In the genomic region with DNA sequence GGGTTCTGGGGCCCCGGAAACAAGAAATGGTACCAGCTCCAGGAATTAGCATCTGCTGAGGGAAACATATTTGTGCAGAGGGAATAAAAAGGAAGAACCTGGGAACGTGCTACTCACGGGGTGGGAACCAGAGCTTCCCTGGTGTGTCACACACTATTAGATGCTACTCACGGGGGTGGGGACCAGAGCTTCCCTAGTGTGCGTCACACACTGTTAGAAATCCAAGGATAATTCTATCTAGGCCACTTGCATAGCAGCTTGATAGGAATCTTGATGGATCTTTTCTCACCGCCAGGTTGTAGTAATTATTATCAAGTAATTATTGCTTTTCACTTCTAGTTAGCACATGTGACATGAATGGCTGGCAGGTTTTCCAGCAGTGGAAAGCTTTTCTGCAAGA, we compare ENCODE assay signal across 37 cellular contexts.
"Had no signal": no experiment of that assay in that cellular context is flagged by ENCODE, and none has a peak within 500 bp of the region (broad histone marks: within the 10 kb centered on the region; RNA-seq: fewer than 3 reads in every experiment).

No MANE protein-coding gene starts in this region.

- H3K9me3 ChIP-seq: adrenal gland, ascending aorta, body of pancreas, breast epithelium had no signal

- H3K4me1 Mint-ChIP-seq: activated naive CD4-positive, alpha-beta T cell treated with anti-CD3 and anti-CD28 coated beads, Interleukin-2, amount 10 ng/mL, durations not matched to agents 7 days and 5 days; activated naive CD4-positive, alpha-beta T cell treated with anti-CD3 and anti-CD28 coated beads, Interleukin-2, amount 50 U/mL, for 24 hours; activated naive CD8-positive, alpha-beta T cell treated with anti-CD3 and anti-CD28 coated beads for 36 hours; activated naive CD8-positive, alpha-beta T cell treated with anti-CD3 and anti-CD28 coated beads, Interleukin-2, amount 50 U/mL, for 24 hours; activated T-helper 17 cell treated with anti-CD3 and anti-CD28 coated beads, Interleukin-2, amount 50 U/mL, for 72 hours; central memory CD8-positive, alpha-beta T cell had no signal

- H3K27me3 ChIP-seq: adrenal gland, ascending aorta, body of pancreas, brain microvascular endothelial cell, breast epithelium, cardiac muscle cell had no signal

- H3K4me3 ChIP-seq: adrenal gland, ascending aorta, body of pancreas, breast epithelium, cardiac muscle cell had no signal

- H3K27ac ChIP-seq: adrenal gland, ascending aorta, body of pancreas, brain microvascular endothelial cell, breast epithelium, cardiac muscle cell had no signal

- H3K36me3 ChIP-seq: breast epithelium, cardiac muscle cell had no signal

- H3K27me3 Mint-ChIP-seq: activated naive CD4-positive, alpha-beta T cell treated with anti-CD3 and anti-CD28 coated beads, Interleukin-2, amount 10 ng/mL, durations not matched to agents 7 days and 5 days; activated naive CD4-positive, alpha-beta T cell treated with anti-CD3 and anti-CD28 coated beads, Interleukin-2, amount 50 U/mL, for 24 hours; activated naive CD8-positive, alpha-beta T cell; activated naive CD8-positive, alpha-beta T cell treated with anti-CD3 and anti-CD28 coated beads for 36 hours; activated naive CD8-positive, alpha-beta T cell treated with anti-CD3 and anti-CD28 coated beads, Interleukin-2, amount 10 ng/mL, durations not matched to agents 7 days and 5 days; activated naive CD8-positive, alpha-beta T cell treated with anti-CD3 and anti-CD28 coated beads, Interleukin-2, amount 50 U/mL, for 24 hours; activated T-cell treated with anti-CD3 and anti-CD28 coated beads, Interleukin-2, amount 50 U/mL, for 24 hours; activated T-helper 17 cell treated with anti-CD3 and anti-CD28 coated beads, Interleukin-2, amount 50 U/mL, for 72 hours; brain; central memory CD8-positive, alpha-beta T cell had no signal

- H3K9me3 Mint-ChIP-seq: activated naive CD4-positive, alpha-beta T cell treated with anti-CD3 and anti-CD28 coated beads, Interleukin-2, amount 10 ng/mL, durations not matched to agents 7 days and 5 days; activated naive CD4-positive, alpha-beta T cell treated with anti-CD3 and anti-CD28 coated beads, Interleukin-2, amount 50 U/mL, for 72 hours; activated naive CD8-positive, alpha-beta T cell treated with anti-CD3 and anti-CD28 coated beads for 36 hours; activated naive CD8-positive, alpha-beta T cell treated with anti-CD3 and anti-CD28 coated beads, Interleukin-2, amount 10 ng/mL, durations not matched to agents 7 days and 5 days; activated naive CD8-positive, alpha-beta T cell treated with anti-CD3 and anti-CD28 coated beads, Interleukin-2, amount 50 U/mL, for 24 hours; activated T-cell treated with anti-CD3 and anti-CD28 coated beads, Interleukin-2, amount 50 U/mL, for 24 hours; activated T-cell treated with anti-CD3 and anti-CD28 coated beads, Interleukin-2, amount 50 U/mL, for 4 hours; activated T-cell treated with anti-CD3 and anti-CD28 coated beads, Interleukin-2, amount 50 U/mL, for 72 hours; activated T-helper 1 cell treated with anti-CD3 and anti-CD28 coated beads, Interleukin-12 subunit alpha, Interleukin-12 subunit beta, Interleukin-2, Interleukin-4 antibody, amounts not matched to agents 30 ng/mL and 10 ng/mL and 1 ng/mL, durations not matched to agents 14 hours and 24 hours and 36 hours; activated T-helper 17 cell treated with anti-CD3 and anti-CD28 coated beads, Interleukin-2, amount 50 U/mL, for 72 hours; activated T-helper 2 cell treated with anti-CD3 and anti-CD28 coated beads, Interferon-gamma antibody, Interleukin-2, Interleukin-4, amounts not matched to agents 10 μg/mL and 5 μg/mL and 100 μg/mL, durations not matched to agents 14 hours and 24 hours and 36 hours; brain; central memory CD8-positive, alpha-beta T cell had no signal

- H3K27ac Mint-ChIP-seq: activated naive CD4-positive, alpha-beta T cell treated with anti-CD3 and anti-CD28 coated beads for 36 hours; activated naive CD4-positive, alpha-beta T cell treated with anti-CD3 and anti-CD28 coated beads, Interleukin-2, amount 10 ng/mL, durations not matched to agents 7 days and 5 days; activated naive CD4-positive, alpha-beta T cell treated with anti-CD3 and anti-CD28 coated beads, Interleukin-2, amount 50 U/mL, for 72 hours; activated naive CD8-positive, alpha-beta T cell; activated naive CD8-positive, alpha-beta T cell treated with anti-CD3 and anti-CD28 coated beads for 36 hours; activated naive CD8-positive, alpha-beta T cell treated with anti-CD3 and anti-CD28 coated beads, Interleukin-2, amount 10 ng/mL, durations not matched to agents 7 days and 5 days; activated naive CD8-positive, alpha-beta T cell treated with anti-CD3 and anti-CD28 coated beads, Interleukin-2, amount 50 U/mL, for 24 hours; activated T-cell treated with anti-CD3 and anti-CD28 coated beads, Interleukin-2, amount 50 U/mL, for 24 hours; activated T-cell treated with anti-CD3 and anti-CD28 coated beads, Interleukin-2, amount 50 U/mL, for 72 hours; activated T-helper 1 cell treated with anti-CD3 and anti-CD28 coated beads, Interleukin-12 subunit alpha, Interleukin-12 subunit beta, Interleukin-2, Interleukin-4 antibody, amounts not matched to agents 30 ng/mL and 10 ng/mL and 1 ng/mL, durations not matched to agents 14 hours and 24 hours and 36 hours; activated T-helper 17 cell treated with anti-CD3 and anti-CD28 coated beads, Interleukin-2, amount 50 U/mL, for 72 hours; activated T-helper 2 cell treated with anti-CD3 and anti-CD28 coated beads, Interferon-gamma antibody, Interleukin-2, Interleukin-4, amounts not matched to agents 10 μg/mL and 5 μg/mL and 100 μg/mL, durations not matched to agents 14 hours and 24 hours and 36 hours had no signal

- ATAC-seq: activated naive CD4-positive, alpha-beta T cell treated with anti-CD3 and anti-CD28 coated beads, Interleukin-2, amount 50 U/mL, for 72 hours; activated naive CD8-positive, alpha-beta T cell treated with anti-CD3 and anti-CD28 coated beads, Interleukin-2, amount 50 U/mL, for 24 hours; activated T-cell treated with anti-CD3 and anti-CD28 coated beads, Interleukin-2, amount 50 U/mL, for 4 hours; activated T-cell treated with anti-CD3 and anti-CD28 coated beads, Interleukin-2, amount 50 U/mL, for 72 hours; activated T-helper 17 cell treated with anti-CD3 and anti-CD28 coated beads, Interleukin-2, amount 50 U/mL, for 72 hours; body of pancreas had no signal

- H3K4me3 Mint-ChIP-seq: activated naive CD4-positive, alpha-beta T cell treated with anti-CD3 and anti-CD28 coated beads for 36 hours; activated naive CD4-positive, alpha-beta T cell treated with anti-CD3 and anti-CD28 coated beads, Interleukin-2, amount 10 ng/mL, durations not matched to agents 7 days and 5 days; activated naive CD4-positive, alpha-beta T cell treated with anti-CD3 and anti-CD28 coated beads, Interleukin-2, amount 50 U/mL, for 24 hours; activated naive CD8-positive, alpha-beta T cell; activated naive CD8-positive, alpha-beta T cell treated with anti-CD3 and anti-CD28 coated beads for 36 hours; activated naive CD8-positive, alpha-beta T cell treated with anti-CD3 and anti-CD28 coated beads, Interleukin-2, amount 10 ng/mL, durations not matched to agents 7 days and 5 days; activated naive CD8-positive, alpha-beta T cell treated with anti-CD3 and anti-CD28 coated beads, Interleukin-2, amount 50 U/mL, for 24 hours; activated T-cell treated with anti-CD3 and anti-CD28 coated beads, Interleukin-2, amount 50 U/mL, for 24 hours; activated T-cell treated with anti-CD3 and anti-CD28 coated beads, Interleukin-2, amount 50 U/mL, for 4 hours; activated T-cell treated with anti-CD3 and anti-CD28 coated beads, Interleukin-2, amount 50 U/mL, for 72 hours; activated T-helper 1 cell treated with anti-CD3 and anti-CD28 coated beads, Interleukin-12 subunit alpha, Interleukin-12 subunit beta, Interleukin-2, Interleukin-4 antibody, amounts not matched to agents 30 ng/mL and 10 ng/mL and 1 ng/mL, durations not matched to agents 14 hours and 24 hours and 36 hours; activated T-helper 17 cell treated with anti-CD3 and anti-CD28 coated beads, Interleukin-2, amount 50 U/mL, for 72 hours; brain; central memory CD8-positive, alpha-beta T cell had no signal

- H3K4me1 ChIP-seq: adrenal gland, ascending aorta, body of pancreas, breast epithelium had no signal

- DNase-seq: activated effector memory CD4-positive, alpha-beta T cell treated with anti-CD3 and anti-CD28 coated beads, Interleukin-2, amount 50 U/mL, for 16 hours; activated effector memory CD4-positive, alpha-beta T cell treated with Interleukin-2 at 50 U/mL for 16 hours; activated gamma-delta T cell; activated gamma-delta T cell treated with Interleukin-2 at 50 U/mL for 16 hours; activated naive CD4-positive, alpha-beta T cell; activated naive CD4-positive, alpha-beta T cell treated with anti-CD3 and anti-CD28 coated beads for 36 hours; activated naive CD4-positive, alpha-beta T cell treated with anti-CD3 and anti-CD28 coated beads, Interleukin-2, amount 10 ng/mL, durations not matched to agents 7 days and 5 days; activated naive CD4-positive, alpha-beta T cell treated with anti-CD3 and anti-CD28 coated beads, Interleukin-2, amount 50 U/mL, for 16 hours; activated naive CD4-positive, alpha-beta T cell treated with Interleukin-2 at 50 U/mL for 16 hours; activated naive CD8-positive, alpha-beta T cell treated with anti-CD3 and anti-CD28 coated beads for 36 hours; activated naive CD8-positive, alpha-beta T cell treated with anti-CD3 and anti-CD28 coated beads, Interleukin-2, amount 10 ng/mL, durations not matched to agents 7 days and 5 days; activated naive CD8-positive, alpha-beta T cell treated with anti-CD3 and anti-CD28 coated beads, Interleukin-2, amount 50 U/mL, for 24 hours; activated T-cell treated with anti-CD3 and anti-CD28 coated beads, Interleukin-2, amount 50 U/mL, for 1 hour; activated T-cell treated with anti-CD3 and anti-CD28 coated beads, Interleukin-2, amount 50 U/mL, for 24 hours; activated T-cell treated with anti-CD3 and anti-CD28 coated beads, Interleukin-2, amount 50 U/mL, for 4 hours; activated T-cell treated with anti-CD3 and anti-CD28 coated beads, Interleukin-2, amount 50 U/mL, for 48 hours; activated T-cell treated with anti-CD3 and anti-CD28 coated beads, Interleukin-2, amount 50 U/mL, for 72 hours; adrenal gland; amniotic stem cell; amygdala; anterior cingulate cortex; aorta; body of pancreas; brain microvascular endothelial cell; central memory CD4-positive, alpha-beta T cell; cerebellar nuclear complex had no signal
